8 cellular contexts compared by ENCODE assay signal in genomic region chr6:135322427-135323201, GRCh38.
A peak's percentile ranks its signal among the peaks of the same experiment; 100 is the strongest.
DNase-seq lines count a peak whose midpoint lies in the region; ATAC-seq and TF ChIP-seq lines count a peak whose summit lies in the region.

No MANE protein-coding gene starts in this region.

- ATAC-seq in HG02763 (IDR thresholded peaks at IDR 0.05; ENCODE audit: unreplicated experiment) = peak; percentile 72
- peak; percentile 48 for ATAC-seq in stimulated activated naive CD8-positive, alpha-beta T cell treated with anti-CD3 and anti-CD28 coated beads, Interleukin-15, Interleukin-2, amounts not matched to agents 100 U/mL and 50 U/mL, for 24 hours

- H3K9ac ChIP-seq in MM.1S (ENCODE audit: low read length) = peak overlapping the region; percentile 13; the same call in 1 of the 2 replicates

- no peaks in the 10 kb centered on the region for H3K9me3 Mint-ChIP-seq in activated CD4-positive, alpha-beta T cell treated with anti-CD3 and anti-CD28 coated beads, Interleukin-2, amount 10 ng/mL, durations not matched to agents 24 days and 14 days

- H3K79me2 ChIP-seq in MM.1S (ENCODE audit: low read length) = no peaks in the 10 kb centered on the region

- no peaks in the 10 kb centered on the region for H4K20me1 ChIP-seq in MM.1S (ENCODE audit: insufficient read depth, low read length)

- peaks cover 14% of the 10 kb centered on the region; the same call in 1 of the 2 replicates for H3F3A ChIP-seq in MM.1S (ENCODE audit: insufficient read depth, low read length)

- H3K9me3 ChIP-seq in MM.1S (replicated peaks; ENCODE audit: insufficient read depth, low read length) = no peaks in the 10 kb centered on the region

- TF ChIP-seq CTCF in MM.1S (IDR thresholded peaks at IDR 0.05; ENCODE audit: low read length) = no peak

- H3K4me3 Mint-ChIP-seq in activated CD4-positive, alpha-beta T cell treated with anti-CD3 and anti-CD28 coated beads, Interleukin-2, amount 10 ng/mL, durations not matched to agents 24 days and 14 days = no peak overlapping the region

- H2AFZ ChIP-seq in MM.1S (ENCODE audit: low read length) = no peak overlapping the region

- H3K4me3 ChIP-seq in MM.1S (ENCODE audit: low read length) = peak overlapping the region; percentile 10; the same call in 1 of the 2 replicates

- peak overlapping the region; percentile 46 for H3K4me2 ChIP-seq in MM.1S (ENCODE audit: low read depth, low read length)

- H3K4me1 Mint-ChIP-seq in activated CD4-positive, alpha-beta T cell treated with anti-CD3 and anti-CD28 coated beads, Interleukin-2, amount 10 ng/mL, durations not matched to agents 24 days and 14 days = peaks cover 9% of the 10 kb centered on the region

- intact Hi-C loops in activated CD4-positive, alpha-beta T cell treated with anti-CD3 and anti-CD28 coated beads, Interleukin-2, amount 10 ng/mL, durations not matched to agents 24 days and 14 days (cut with micrococcal nuclease) = no loop called here

- peaks cover 28% of the 10 kb centered on the region for H3K36me3 Mint-ChIP-seq in activated CD4-positive, alpha-beta T cell treated with anti-CD3 and anti-CD28 coated beads, Interleukin-2, amount 10 ng/mL, durations not matched to agents 24 days and 14 days (ENCODE audit: low read depth)

- no peaks in the 10 kb centered on the region for H3K27me3 Mint-ChIP-seq in activated CD4-positive, alpha-beta T cell treated with anti-CD3 and anti-CD28 coated beads, Interleukin-2, amount 10 ng/mL, durations not matched to agents 24 days and 14 days

- no peaks in the 10 kb centered on the region for H3K36me3 ChIP-seq in MM.1S (replicated peaks; ENCODE audit: insufficient read depth, low read length)

- no peaks in the 10 kb centered on the region for H3K9me2 ChIP-seq in MM.1S (replicated peaks; ENCODE audit: insufficient read depth, low read length)

- no peak for DNase-seq in activated CD4-positive, alpha-beta T cell treated with anti-CD3 and anti-CD28 coated beads, Interleukin-2, amount 10 ng/mL, durations not matched to agents 24 days and 14 days
- no peak for DNase-seq in activated CD4-positive, alpha-beta T cell treated with anti-CD3 and anti-CD28 coated beads for 1 hour
- DNase-seq in MM.1S = peak; percentile 64
- no peak for DNase-seq in stimulated activated naive CD8-positive, alpha-beta T cell treated with anti-CD3 and anti-CD28 coated beads, Interleukin-15, Interleukin-2, amounts not matched to agents 100 U/mL and 50 U/mL, for 24 hours
- no peak for DNase-seq in NCI-H187 treated with DMSO at 0.1 percent for 48 hours (lab: John Stamatoyannopoulos, UW)
- no peak for DNase-seq in SIG-M5 treated with dmso at 0.1 percent for 504 hours (lab: John Stamatoyannopoulos, UW; ENCODE audit: unreplicated experiment)
- DNase-seq in ecto neural progenitor cell (ENCODE audit: low spot score) = no peak

- H3K27ac ChIP-seq in MM.1S (ENCODE audit: low read length) = peak overlapping the region; percentile 71

- H3K4me1 ChIP-seq in MM.1S (ENCODE audit: low read length) = peaks cover 19% of the 10 kb centered on the region

- no peaks in the 10 kb centered on the region for H3K27me3 ChIP-seq in MM.1S (replicated peaks; ENCODE audit: insufficient read depth, low read length)

- H3K27ac Mint-ChIP-seq in activated CD4-positive, alpha-beta T cell treated with anti-CD3 and anti-CD28 coated beads, Interleukin-2, amount 10 ng/mL, durations not matched to agents 24 days and 14 days = peak overlapping the region; percentile 76
